ENCODE assay signal across 14 cellular contexts in the genomic region with DNA sequence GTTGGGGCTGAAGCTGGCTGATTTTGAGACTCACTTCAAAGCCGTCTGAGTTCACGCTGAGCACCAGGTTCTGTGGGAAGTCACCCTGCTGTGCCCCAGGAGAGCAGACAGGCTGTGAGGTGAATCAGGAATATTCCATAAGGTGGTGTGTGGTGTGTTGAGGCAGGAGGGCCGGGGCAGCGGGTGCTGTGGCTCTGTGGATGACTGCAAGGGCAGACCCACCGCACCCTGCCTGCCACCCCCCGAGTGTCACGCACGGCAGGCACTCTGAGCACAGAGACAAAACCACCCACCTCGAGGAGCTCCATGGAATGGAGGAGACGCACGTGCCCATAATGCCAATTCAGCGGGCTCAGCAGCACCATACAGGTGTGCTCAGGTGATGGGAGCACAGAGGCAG.
DNase-seq lines count a peak whose midpoint lies in the region; ATAC-seq, FAIRE-seq and TF ChIP-seq lines count a peak whose summit lies in the region.
"Had no signal": no experiment of that assay in that cellular context is flagged by ENCODE, and none has a peak within 500 bp of the region (broad histone marks: within the 10 kb centered on the region; RNA-seq: fewer than 3 reads in every experiment).

No MANE protein-coding gene starts in this region.

- H3K36me3 ChIP-seq in heart right ventricle (no peaks in the 10 kb centered on the region), kidney (ENCODE audit: control insufficient read depth in 1 of 2, insufficient read depth in 2 of 2, low read length in 2 of 2) (no peaks in the 10 kb centered on the region), neuronal stem cell (replicated peaks in 1 of 2; ENCODE audit: control insufficient read depth in 2 of 2, insufficient read depth in 2 of 2, low read length in 2 of 2) (peaks cover 0 to 11% of the 10 kb centered on the region in 2 donors)
- H3K36me3 ChIP-seq: BLaER1 had no signal

- H3K4me2 ChIP-seq in neuronal stem cell (ENCODE audit: insufficient read depth, low read length, poor library complexity, severe bottlenecking): no peak overlapping the region
- H3K4me2 ChIP-seq: BLaER1 had no signal

- H3K18ac ChIP-seq in neuronal stem cell (ENCODE audit: low read length): no peak overlapping the region

- H2BK120ac ChIP-seq in neuronal stem cell (ENCODE audit: low read depth, low read length): no peak overlapping the region

- H3K27ac ChIP-seq in heart right ventricle (no peak overlapping the region), kidney (ENCODE audit: low read depth in 2 of 2, low read length in 2 of 2) (no peak overlapping the region), neuronal stem cell (replicated peaks; ENCODE audit: low read length) (no peak overlapping the region)
- H3K27ac ChIP-seq: BLaER1 had no signal

- no peak overlapping the region for H4K91ac ChIP-seq in neuronal stem cell (ENCODE audit: low read depth, low read length, poor library complexity)

- ATAC-seq in heart right ventricle (no peak), GM18861 (IDR thresholded peaks at IDR 0.05; ENCODE audit: unreplicated experiment) (no peak), Right ventricle myocardium inferior (no peak)

- no peak for TF ChIP-seq CTCF in heart right ventricle (IDR thresholded peaks at IDR 0.05)
- no peak for TF ChIP-seq CTCF in kidney (IDR thresholded peaks at IDR 0.05; ENCODE audit: borderline replicate concordance, extremely low read depth, insufficient read depth)

- no peak overlapping the region for H2AK5ac ChIP-seq in neuronal stem cell (ENCODE audit: low read depth, low read length)

- H3K9me3 ChIP-seq in heart right ventricle (peaks cover 0 to 3% (median 0%) of the 10 kb centered on the region in 11 donors), kidney (ENCODE audit: control insufficient read depth in 1 of 2, low read length in 2 of 2) (no peaks in the 10 kb centered on the region), neuronal stem cell (replicated peaks in 1 of 2; ENCODE audit: control insufficient read depth in 2 of 2, insufficient read depth in 1 of 2, low read depth in 1 of 2, low read length in 2 of 2) (peaks cover 1 to 6% of the 10 kb centered on the region in 2 donors)
- H3K9me3 ChIP-seq: Caco-2 had no signal

- H2AFZ ChIP-seq in neuronal stem cell (ENCODE audit: low read length): no peak overlapping the region

- DNase-seq in cardiac septum (ENCODE audit: low spot score) (peak; percentile 73), heart right ventricle (no peak), kidney (peak; percentile 41), neuronal stem cell (ENCODE audit: low spot score) (no peak), Right ventricle myocardium inferior (ENCODE audit: missing footprints) (no peak)
- no peak for DNase-seq in stimulated activated CD4-positive, alpha-beta T cell treated with anti-CD3 and anti-CD28 coated beads, Interleukin-12 subunit alpha, Interleukin-12 subunit beta, amount 100 ng/mL, for 4 hours
- DNase-seq: 8988T; AML-193; CD8-positive, alpha-beta memory T cell; GF-D8; HCEC 1CT had no signal

- no peak overlapping the region for H4K8ac ChIP-seq in neuronal stem cell (ENCODE audit: low read depth, low read length)

- no peak overlapping the region for H2BK12ac ChIP-seq in neuronal stem cell (ENCODE audit: low read length)

- intact Hi-C loops in cardiac septum (cut with DNase I) (no loop called here), heart right ventricle (cut with DNase I) (no loop called here), kidney (cut with DNase I) (no loop called here), Right ventricle myocardium inferior (cut with DNase I) (no loop called here)

- no peaks in the 10 kb centered on the region for H3K27me3 ChIP-seq in heart right ventricle
- H3K27me3 ChIP-seq in neuronal stem cell (ENCODE audit: control insufficient read depth in 3 of 3, insufficient read depth in 3 of 3, low read depth in 1 of 3, low read length in 3 of 3): no peaks in the 10 kb centered on the region
- H3K27me3 ChIP-seq: BLaER1 had no signal

- peaks cover 2% of the 10 kb centered on the region for H3K79me1 ChIP-seq in neuronal stem cell (ENCODE audit: low read depth, low read length)

- H3K4me1 ChIP-seq in heart right ventricle (peaks cover 0 to 33% (median 26%) of the 10 kb centered on the region in 9 donors), kidney (ENCODE audit: control insufficient read depth in 1 of 2, insufficient read depth in 1 of 2, low read depth in 1 of 2, low read length in 2 of 2) (peaks cover 0 to 2% of the 10 kb centered on the region in 2 donors), neuronal stem cell (ENCODE audit: control insufficient read depth in 2 of 2, insufficient read depth in 1 of 2, low read depth in 1 of 2, low read length in 2 of 2) (peaks cover 0 to 15% of the 10 kb centered on the region in 2 donors)
- H3K4me1 ChIP-seq: BLaER1, Caco-2 had no signal

- H2BK5ac ChIP-seq in neuronal stem cell (ENCODE audit: low read length): no peak overlapping the region

- H3K9ac ChIP-seq in kidney (ENCODE audit: low read length in 2 of 2) (no peak overlapping the region), neuronal stem cell (ENCODE audit: low read depth, low read length, poor library complexity) (peak overlapping the region; percentile 60)
- H3K9ac ChIP-seq: BLaER1 had no signal

- H2BK15ac ChIP-seq in neuronal stem cell (ENCODE audit: low read length): no peak overlapping the region

- H3K14ac ChIP-seq in neuronal stem cell (ENCODE audit: low read length): no peak overlapping the region

- H3K4me3 ChIP-seq in heart right ventricle (no peak overlapping the region), kidney (ENCODE audit: low read length in 2 of 2) (no peak overlapping the region), neuronal stem cell (ENCODE audit: low read length in 2 of 2) (no peak overlapping the region)
- H3K4me3 ChIP-seq: BLaER1 had no signal

- no peak overlapping the region for H3K4ac ChIP-seq in neuronal stem cell (ENCODE audit: low read length)

- 91 to 96% methylated on average over 12 of the region's 12 CpGs for WGBS in heart right ventricle, 2 donors
- no CpG with 5 or more reads among the region's 12 CpGs for WGBS in neuronal stem cell (ENCODE audit: extremely low coverage in 2 of 2, insufficient read length in 2 of 2, insufficient replicate concordance in 1 of 2), 2 donors

- no peak overlapping the region for H3K23ac ChIP-seq in neuronal stem cell (ENCODE audit: low read depth, low read length, poor library complexity)

- FAIRE-seq in kidney (lab: Jason Lieb, UNC): no peak

Comparison
In these comparisons a context has a peak if more than half of its experiments do, and no peak if none do; other contexts are left out.
1. DNase-seq: peak in cardiac septum (single experiment) and kidney (single experiment); none in heart right ventricle (0 of 2), neuronal stem cell (single experiment), stimulated activated CD4-positive, alpha-beta T cell treated with anti-CD3 and anti-CD28 coated beads, Interleukin-12 subunit alpha, Interleukin-12 subunit beta, amount 100 ng/mL, for 4 hours (single experiment) and Right ventricle myocardium inferior (single experiment).